In genomic region chr10:102702742-102703141, GRCh38 we compare ENCODE assay signal across 1 cellular context.
A peak's percentile ranks its signal among the peaks of the same experiment; 100 is the strongest.
TF ChIP-seq lines count a peak whose summit lies in the region.

No MANE protein-coding gene starts in this region.

TF ChIP-seq in HEK293, 187 proteins besides CTCF, POLR2A, EP300 and RAD21:
- TF ChIP-seq PRDM6 (tag by site-specific recombination; IDR thresholded peaks at IDR 0.05) (0 out of 2 replicates have a peak, but pooled peaks have one; percentile 26), ZNF202 (tag by site-specific recombination; IDR thresholded peaks at IDR 0.05; ENCODE audit: borderline replicate concordance) (no peak), ZNF423 (tag by site-specific recombination; IDR thresholded peaks at IDR 0.05) (no peak)
